Comparison of ENCODE assay signal across 16 cellular contexts in genomic region chr1:161130266-161130665, GRCh38. TPM values are rescaled to one million over a fixed set of nuclear protein-coding genes. Genes with fewer than 3 reads are reported as not detected.
DNase-seq lines count a peak whose midpoint lies in the region; ATAC-seq, FAIRE-seq and TF ChIP-seq lines count a peak whose summit lies in the region.
"Had no signal": no experiment of that assay in that cellular context is flagged by ENCODE, and none has a peak within 500 bp of the region (broad histone marks: within the 10 kb centered on the region; RNA-seq: fewer than 3 reads in every experiment).

No MANE protein-coding gene starts in this region.

- WGBS in A549 (ENCODE audit: missing lambda C conversion rate): 61% methylated on average over 1 of the region's 1 CpG
- WGBS in mesodermal cell (ENCODE audit: insufficient coverage in 2 of 2), 2 experiments: no CpG with 5 or more reads among the region's 1 CpG

- peak overlapping the region; percentile 40 for H3K27ac Mint-ChIP-seq in activated T-helper 17 cell treated with anti-CD3 and anti-CD28 coated beads, Interleukin-2, amount 50 U/mL, for 72 hours

- FAIRE-seq in A549 (lab: Jason Lieb, UNC) (no peak), GM12892 (lab: Jason Lieb, UNC) (no peak)
- FAIRE-seq: H54, TTC549 had no signal

- H3K4me3 Mint-ChIP-seq in activated T-helper 17 cell treated with anti-CD3 and anti-CD28 coated beads, Interleukin-2, amount 50 U/mL, for 72 hours: no peak overlapping the region

- H3K27ac ChIP-seq in A549: no peak overlapping the region
- H3K27ac ChIP-seq in DND-41 (ENCODE audit: low read length): no peak overlapping the region
- no peak overlapping the region for H3K27ac ChIP-seq in mesodermal cell (ENCODE audit: low read depth, low read length, severe bottlenecking)
- H3K27ac ChIP-seq: HL-60 had no signal

- peaks cover 74% of the 10 kb centered on the region for H3K36me3 Mint-ChIP-seq in activated T-helper 17 cell treated with anti-CD3 and anti-CD28 coated beads, Interleukin-2, amount 50 U/mL, for 72 hours (ENCODE audit: low read depth)

- CTCF ChIA-PET in A549 (lab: Yijun Ruan, JAX): interaction anchor here (1.1 to 3.6 kb wide), 2 partner anchors 13 to 36 kb away, joined by 3 to 12 read pairs; partner anchors contain the start of genes NIT1, PFDN2 and PPOX

- TF ChIP-seq EP300 in A549 (IDR thresholded peaks at IDR 0.05): no peak

- no peaks in the 10 kb centered on the region for H4K20me1 ChIP-seq in DND-41 (ENCODE audit: insufficient read depth, low read length)

- POLR2A ChIA-PET in A549 (lab: Yijun Ruan, JAX): no interaction called here

- DNase-seq in A549 (ENCODE audit: low read depth in 1 of 2, low spot score in 1 of 2): no peak
- no peak for DNase-seq in DND-41
- DNase-seq in SKM-1 treated with dmso at 0.1 percent for 144 hours (lab: John Stamatoyannopoulos, UW; ENCODE audit: unreplicated experiment): no peak
- DNase-seq in SIG-M5 (lab: John Stamatoyannopoulos, UW): no peak
- DNase-seq in GM12892 (ENCODE audit: insufficient read length): no peak
- DNase-seq: aorta; NCI-H2081 treated with DMSO at 0.1 percent for 48 hours; Right ventricle myocardium superior; stimulated activated naive CD4-positive, alpha-beta T cell had no signal

- H3K4me2 ChIP-seq in A549 (peak overlapping the region; percentile 88; the same call in 2 of the 3 replicates), DND-41 (ENCODE audit: insufficient read depth, low read length) (peak overlapping the region; percentile 69; the same call in 1 of the 2 replicates)

- H3K4me1 Mint-ChIP-seq in activated T-helper 17 cell treated with anti-CD3 and anti-CD28 coated beads, Interleukin-2, amount 50 U/mL, for 72 hours: peaks cover 29% of the 10 kb centered on the region

- H3K4me3 ChIP-seq in A549 (no peak overlapping the region), DND-41 (ENCODE audit: low read depth in 1 of 2, low read length in 2 of 2) (no peak overlapping the region), mesodermal cell (ENCODE audit: extremely low read depth, insufficient read depth, low read length, poor library complexity, severe bottlenecking) (peak overlapping the region; percentile 94)
- H3K4me3 ChIP-seq: right atrium auricular region had no signal

- H3K27me3 Mint-ChIP-seq in activated T-helper 17 cell treated with anti-CD3 and anti-CD28 coated beads, Interleukin-2, amount 50 U/mL, for 72 hours: no peaks in the 10 kb centered on the region

- H3K9ac ChIP-seq in DND-41 (ENCODE audit: low read depth, low read length): no peak overlapping the region; the same call in 1 of the 2 replicates

- H3K36me3 ChIP-seq in DND-41 (ENCODE audit: insufficient read depth, low read length): peaks cover 44% of the 10 kb centered on the region
- peaks cover 56% of the 10 kb centered on the region for H3K36me3 ChIP-seq in mesodermal cell (ENCODE audit: control insufficient read depth, insufficient read depth, low read length)

- TF ChIP-seq POLR2A in A549 (IDR thresholded peaks at IDR 0.05; ENCODE audit: low read length) (no peak), GM12892 (IDR thresholded peaks at IDR 0.05; ENCODE audit: low read depth, low read length) (no peak)

- H3K9me3 ChIP-seq in A549 (no peaks in the 10 kb centered on the region), DND-41 (ENCODE audit: insufficient read depth, low read length, severe bottlenecking) (no peaks in the 10 kb centered on the region), mesodermal cell (ENCODE audit: control insufficient read depth, low read length) (no peaks in the 10 kb centered on the region)
- H3K9me3 ChIP-seq: right atrium auricular region had no signal

- H3K4me1 ChIP-seq in A549 (peaks cover 20% of the 10 kb centered on the region), DND-41 (ENCODE audit: insufficient read depth, low read length) (peaks cover 50% of the 10 kb centered on the region), mesodermal cell (ENCODE audit: control insufficient read depth, insufficient read depth, low read length, poor library complexity, severe bottlenecking) (no peaks in the 10 kb centered on the region)

- peaks cover 93% of the 10 kb centered on the region for H3K79me2 ChIP-seq in DND-41 (ENCODE audit: insufficient read depth, low read length)

- no peak for TF ChIP-seq RAD21 in A549 (conservative IDR thresholded peaks at IDR 0.05 in 1 of 2, IDR thresholded peaks at IDR 0.05 in 1 of 2)

- H3K9me3 Mint-ChIP-seq in activated T-helper 17 cell treated with anti-CD3 and anti-CD28 coated beads, Interleukin-2, amount 50 U/mL, for 72 hours: no peaks in the 10 kb centered on the region

- TF ChIP-seq CTCF in A549 (IDR thresholded peaks at IDR 0.05) (no peak), DND-41 (IDR thresholded peaks at IDR 0.05; ENCODE audit: borderline replicate concordance, extremely low read depth, low read length, poor library complexity, severe bottlenecking) (no peak)

- H2AFZ ChIP-seq in DND-41 (ENCODE audit: low read depth, low read length): no peak overlapping the region

- no peaks in the 10 kb centered on the region for H3K27me3 ChIP-seq in DND-41 (ENCODE audit: insufficient read depth, low read length, poor library complexity)
- H3K27me3 ChIP-seq: right atrium auricular region had no signal

- ATAC-seq in A549: no peak
- no peak for ATAC-seq in DND-41 (ENCODE audit: insufficient read depth, low read depth)
- no peak for ATAC-seq in activated T-helper 17 cell treated with anti-CD3 and anti-CD28 coated beads, Interleukin-2, amount 50 U/mL, for 72 hours (replicated peaks)
- ATAC-seq in HG03095 (IDR thresholded peaks at IDR 0.05; ENCODE audit: unreplicated experiment): no peak

TF ChIP-seq in A549, 52 proteins besides CTCF, POLR2A, EP300 and RAD21 (continues in another document):
- TF ChIP-seq NFE2L2 (conservative IDR thresholded peaks at IDR 0.05; ENCODE audit: low read length) (no peak), HDAC2 (IDR thresholded peaks at IDR 0.05) (no peak), BHLHE40 (IDR thresholded peaks at IDR 0.05; ENCODE audit: low read depth, low read length) (no peak), PHF8 (IDR thresholded peaks at IDR 0.05; ENCODE audit: borderline replicate concordance, low read depth) (no peak)

RNA-seq across cellular contexts. Expression of gene DEDD, which starts 2.2 kb away (rescaled TPM):
- polyA plus RNA-seq in A549 (2011; rRNA removed) (35.9 and 38.4 TPM in 2 replicates), A549 (2017; fragmentation: RNase III; extraction: RNeasy Plus Mini Kit Qiagen cat#74134 plus additional on column Dnase treatment) (20.5 to 25.9 TPM (median 25.3 TPM) in 3 replicates)
- polyA plus RNA-seq in A549 (2012; cell fraction: cytosol; rRNA removed): 41.2 and 47.2 TPM in 2 replicates
- 40.8 and 45.2 TPM in 2 replicates for polyA plus RNA-seq in A549 (2012; cell fraction: nucleus; rRNA removed)
- 54.6 and 75.4 TPM in 2 replicates for polyA minus RNA-seq in A549 (2011; rRNA and poly(A)+ RNA removed)
- 10 to 100 TPM; 39.9 to 41.3 TPM for total RNA-seq in activated T-helper 17 cell treated with anti-CD3 and anti-CD28 coated beads, Interleukin-2, amount 50 U/mL, for 72 hours
- polyA plus RNA-seq in mesodermal cell (2013, experiment 1 of 2): 35.7 TPM
- 30.6 TPM for polyA plus RNA-seq in mesodermal cell (2013, experiment 2 of 2)
- polyA plus RNA-seq in GM12892 (2012; ENCODE audit: missing spikeins): 20.0 TPM

RNA-seq across cellular contexts. Expression of gene NIT1, which starts 12.4 kb away (rescaled TPM):
- polyA plus RNA-seq in A549 (2011; rRNA removed): 29.9 and 38.6 TPM in 2 replicates
- polyA plus RNA-seq in A549 (2012; cell fraction: cytosol; rRNA removed): 34.9 and 45.5 TPM in 2 replicates
- polyA plus RNA-seq in A549 (2012; cell fraction: nucleus; rRNA removed): 63.1 and 65.0 TPM in 2 replicates
- 44.5 to 49.4 TPM (median 45.8 TPM) in 3 replicates for polyA plus RNA-seq in A549 (2017; fragmentation: RNase III; extraction: RNeasy Plus Mini Kit Qiagen cat#74134 plus additional on column Dnase treatment)
- polyA minus RNA-seq in A549 (2011; rRNA and poly(A)+ RNA removed): 59.8 and 69.6 TPM in 2 replicates
- 10 to 100 TPM; 38.9 to 74.6 TPM for total RNA-seq in activated T-helper 17 cell treated with anti-CD3 and anti-CD28 coated beads, Interleukin-2, amount 50 U/mL, for 72 hours
- 43.6 TPM for polyA plus RNA-seq in mesodermal cell (2013, experiment 1 of 2)
- 40.4 TPM for polyA plus RNA-seq in mesodermal cell (2013, experiment 2 of 2)
- 30.2 TPM for polyA plus RNA-seq in GM12892 (2012; ENCODE audit: missing spikeins)

RNA-seq across cellular contexts. Expression of gene PFDN2, which starts 12.4 kb away (rescaled TPM):
- 106 and 187 TPM in 2 replicates for polyA plus RNA-seq in A549 (2011; rRNA removed)
- polyA plus RNA-seq in A549 (2012; cell fraction: cytosol; rRNA removed): 142 and 276 TPM in 2 replicates
- polyA plus RNA-seq in A549 (2012; cell fraction: nucleus; rRNA removed): 43.9 and 64.9 TPM in 2 replicates
- 179 to 203 TPM (median 187 TPM) in 3 replicates for polyA plus RNA-seq in A549 (2017; fragmentation: RNase III; extraction: RNeasy Plus Mini Kit Qiagen cat#74134 plus additional on column Dnase treatment)
- 14.6 and 21.9 TPM in 2 replicates for polyA minus RNA-seq in A549 (2011; rRNA and poly(A)+ RNA removed)
- total RNA-seq in activated T-helper 17 cell treated with anti-CD3 and anti-CD28 coated beads, Interleukin-2, amount 50 U/mL, for 72 hours: 100 to 1,000 TPM in 1 of 2 donors, 10 to 100 TPM in 1; 72.1 to 107 TPM
- 133 TPM for polyA plus RNA-seq in mesodermal cell (2013, experiment 1 of 2)
- polyA plus RNA-seq in mesodermal cell (2013, experiment 2 of 2): 117 TPM
- polyA plus RNA-seq in GM12892 (2012; ENCODE audit: missing spikeins): 95.6 TPM

RNA-seq across cellular contexts. Expression of gene UFC1, which starts 23.5 kb away (rescaled TPM):
- polyA plus RNA-seq in A549 (2011; rRNA removed): 110 and 115 TPM in 2 replicates
- 70.5 and 81.9 TPM in 2 replicates for polyA plus RNA-seq in A549 (2012; cell fraction: cytosol; rRNA removed)
- polyA plus RNA-seq in A549 (2012; cell fraction: nucleus; rRNA removed): 26.5 and 34.9 TPM in 2 replicates
- polyA plus RNA-seq in A549 (2017; fragmentation: RNase III; extraction: RNeasy Plus Mini Kit Qiagen cat#74134 plus additional on column Dnase treatment): 149 to 153 TPM (median 150 TPM) in 3 replicates
- polyA minus RNA-seq in A549 (2011; rRNA and poly(A)+ RNA removed): 50.4 and 54.5 TPM in 2 replicates
- 100 to 1,000 TPM; 184 to 209 TPM for total RNA-seq in activated T-helper 17 cell treated with anti-CD3 and anti-CD28 coated beads, Interleukin-2, amount 50 U/mL, for 72 hours
- polyA plus RNA-seq in mesodermal cell (2013, experiment 1 of 2): 81.7 TPM
- 88.0 TPM for polyA plus RNA-seq in mesodermal cell (2013, experiment 2 of 2)
- polyA plus RNA-seq in GM12892 (2012; ENCODE audit: missing spikeins): 124 TPM

RNA-seq across cellular contexts. Expression of gene USP21, which starts 29.0 kb away (rescaled TPM):
- 22.6 and 26.3 TPM in 2 replicates for polyA plus RNA-seq in A549 (2011; rRNA removed)
- 30.2 and 37.9 TPM in 2 replicates for polyA plus RNA-seq in A549 (2012; cell fraction: cytosol; rRNA removed)
- 85.4 and 101 TPM in 2 replicates for polyA plus RNA-seq in A549 (2012; cell fraction: nucleus; rRNA removed)
- 21.8 to 23.8 TPM (median 23.6 TPM) in 3 replicates for polyA plus RNA-seq in A549 (2017; fragmentation: RNase III; extraction: RNeasy Plus Mini Kit Qiagen cat#74134 plus additional on column Dnase treatment)
- 22.4 and 26.0 TPM in 2 replicates for polyA minus RNA-seq in A549 (2011; rRNA and poly(A)+ RNA removed)
- 10 to 100 TPM; 28.6 to 30.1 TPM for total RNA-seq in activated T-helper 17 cell treated with anti-CD3 and anti-CD28 coated beads, Interleukin-2, amount 50 U/mL, for 72 hours
- polyA plus RNA-seq in mesodermal cell (2013, experiment 1 of 2): 32.7 TPM
- polyA plus RNA-seq in mesodermal cell (2013, experiment 2 of 2): 29.0 TPM
- 13.5 TPM for polyA plus RNA-seq in GM12892 (2012; ENCODE audit: missing spikeins)
